Comparison of ENCODE assay signal across 8 cellular contexts in the genomic region with DNA sequence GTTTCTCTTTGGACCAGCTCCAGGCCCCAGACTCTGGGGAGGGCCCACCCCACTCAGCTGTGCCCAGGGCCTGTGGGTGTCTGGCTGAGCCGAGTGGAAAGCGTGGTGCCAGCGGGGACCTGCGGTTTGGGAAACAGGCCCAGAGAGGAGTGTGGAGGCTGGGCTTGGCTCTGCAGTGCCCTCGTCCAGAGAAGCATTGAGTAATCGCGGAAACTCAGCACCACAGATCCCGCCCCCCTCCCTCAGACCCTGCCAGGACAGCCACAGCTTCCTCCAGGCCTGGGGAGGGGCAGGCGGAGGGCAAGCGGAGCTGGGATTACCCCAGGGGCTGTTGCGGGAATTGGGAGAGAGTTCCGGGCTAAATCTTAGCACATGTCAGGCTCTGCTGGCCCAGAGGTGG. TPM values are rescaled to one million over a fixed set of nuclear protein-coding genes. Genes with fewer than 3 reads are reported as not detected.
A peak's percentile ranks its signal among the peaks of the same experiment; 100 is the strongest.
DNase-seq lines count a peak whose midpoint lies in the region; ATAC-seq and TF ChIP-seq lines count a peak whose summit lies in the region.

No MANE protein-coding gene starts in this region.

- no peak for ATAC-seq in GM18502 (IDR thresholded peaks at IDR 0.05; ENCODE audit: poor library complexity, unreplicated experiment)
- no peak for ATAC-seq in GM19328 (IDR thresholded peaks at IDR 0.05; ENCODE audit: unreplicated experiment)

- H3K27ac Mint-ChIP-seq in HFFc6: peak overlapping the region; percentile 85
- H3K27ac Mint-ChIP-seq in activated T-helper 1 cell treated with anti-CD3 and anti-CD28 coated beads, Interleukin-12 subunit alpha, Interleukin-12 subunit beta, Interleukin-2, Interleukin-4 antibody, amounts not matched to agents 30 ng/mL and 10 ng/mL and 1 ng/mL, durations not matched to agents 14 hours and 24 hours and 36 hours: peak overlapping the region; percentile 65

- DNase-seq in HFFc6 (peak; percentile 66), cardiac septum (ENCODE audit: low spot score) (peak; percentile 92), putamen (ENCODE audit: low spot score) (peak; percentile 79), NCI-H748 treated with DMSO at 0.1 percent for 48 hours (lab: John Stamatoyannopoulos, UW) (no peak)
- no peak for DNase-seq in activated T-helper 1 cell treated with anti-CD3 and anti-CD28 coated beads, Interleukin-12 subunit alpha, Interleukin-12 subunit beta, Interleukin-2, Interleukin-4 antibody, amounts not matched to agents 30 ng/mL and 10 ng/mL and 1 ng/mL, durations not matched to agents 14 hours and 24 hours and 36 hours (ENCODE audit: low spot score)
- DNase-seq in stimulated activated naive CD4-positive, alpha-beta T cell treated with Interleukin-2 at 50 U/mL for 16 hours (lab: John Stamatoyannopoulos, UW): no peak

- peaks cover 3% of the 10 kb centered on the region; the same call in 1 of the 2 replicates for H3K27me3 Mint-ChIP-seq in HFFc6 (ENCODE audit: insufficient read depth)
- H3K27me3 Mint-ChIP-seq in activated T-helper 1 cell treated with anti-CD3 and anti-CD28 coated beads, Interleukin-12 subunit alpha, Interleukin-12 subunit beta, Interleukin-2, Interleukin-4 antibody, amounts not matched to agents 30 ng/mL and 10 ng/mL and 1 ng/mL, durations not matched to agents 14 hours and 24 hours and 36 hours (ENCODE audit: insufficient read depth): peaks cover 3% of the 10 kb centered on the region

- H3K4me3 Mint-ChIP-seq in HFFc6: no peak overlapping the region; the same call in 1 of the 2 replicates
- no peak overlapping the region for H3K4me3 Mint-ChIP-seq in activated T-helper 1 cell treated with anti-CD3 and anti-CD28 coated beads, Interleukin-12 subunit alpha, Interleukin-12 subunit beta, Interleukin-2, Interleukin-4 antibody, amounts not matched to agents 30 ng/mL and 10 ng/mL and 1 ng/mL, durations not matched to agents 14 hours and 24 hours and 36 hours

- intact Hi-C loops in activated T-helper 1 cell treated with anti-CD3 and anti-CD28 coated beads, Interleukin-12 subunit alpha, Interleukin-12 subunit beta, Interleukin-2, Interleukin-4 antibody, amounts not matched to agents 30 ng/mL and 10 ng/mL and 1 ng/mL, durations not matched to agents 14 hours and 24 hours and 36 hours (cut with micrococcal nuclease): no loop called here
- intact Hi-C loops in cardiac septum (cut with DNase I): loop anchor here (5.0 to 10.0 kb wide), 3 partner anchors 140 to 298 kb away; no protein-coding TSS in a partner anchor

- no peak for TF ChIP-seq CTCF in HFFc6 (IDR thresholded peaks at IDR 0.05)

- no peaks in the 10 kb centered on the region for H3K36me3 Mint-ChIP-seq in HFFc6 (ENCODE audit: low read depth)
- no peaks in the 10 kb centered on the region for H3K36me3 Mint-ChIP-seq in activated T-helper 1 cell treated with anti-CD3 and anti-CD28 coated beads, Interleukin-12 subunit alpha, Interleukin-12 subunit beta, Interleukin-2, Interleukin-4 antibody, amounts not matched to agents 30 ng/mL and 10 ng/mL and 1 ng/mL, durations not matched to agents 14 hours and 24 hours and 36 hours (ENCODE audit: low read depth)

- H3K4me1 Mint-ChIP-seq in HFFc6 (ENCODE audit: low read depth): peaks cover 10% of the 10 kb centered on the region
- peaks cover 6% of the 10 kb centered on the region for H3K4me1 Mint-ChIP-seq in activated T-helper 1 cell treated with anti-CD3 and anti-CD28 coated beads, Interleukin-12 subunit alpha, Interleukin-12 subunit beta, Interleukin-2, Interleukin-4 antibody, amounts not matched to agents 30 ng/mL and 10 ng/mL and 1 ng/mL, durations not matched to agents 14 hours and 24 hours and 36 hours (ENCODE audit: low read depth)

- no peaks in the 10 kb centered on the region for H3K9me3 Mint-ChIP-seq in HFFc6
- no peaks in the 10 kb centered on the region for H3K9me3 Mint-ChIP-seq in activated T-helper 1 cell treated with anti-CD3 and anti-CD28 coated beads, Interleukin-12 subunit alpha, Interleukin-12 subunit beta, Interleukin-2, Interleukin-4 antibody, amounts not matched to agents 30 ng/mL and 10 ng/mL and 1 ng/mL, durations not matched to agents 14 hours and 24 hours and 36 hours

RNA-seq across cellular contexts. Expression of a gene that starts 14.6 kb away (rescaled TPM):
- total RNA-seq in HFFc6 (2021; fragmentation: NEBNext Ultra II Directional; extraction: Animal tissue kit (Norgen Biotek cat#: 25700)): 10 to 100 TPM; 59.5 to 75.9 (median 67.7) TPM
- total RNA-seq in activated T-helper 1 cell treated with anti-CD3 and anti-CD28 coated beads, Interleukin-12 subunit alpha, Interleukin-12 subunit beta, Interleukin-2, Interleukin-4 antibody, amounts not matched to agents 30 ng/mL and 10 ng/mL and 1 ng/mL, durations not matched to agents 14 hours and 24 hours and 36 hours: 72.7 and 74.2 TPM in 2 replicates
- total RNA-seq in cardiac septum: 49.9 TPM

RNA-seq across cellular contexts. Expression of a gene that starts 51.4 kb away (rescaled TPM):
- 10 to 100 TPM in 1 of 6 experiments, 1 to 10 TPM in 5; 6.4 to 11.2 (median 6.9) TPM for total RNA-seq in HFFc6 (2021; fragmentation: NEBNext Ultra II Directional; extraction: Animal tissue kit (Norgen Biotek cat#: 25700))
- total RNA-seq in activated T-helper 1 cell treated with anti-CD3 and anti-CD28 coated beads, Interleukin-12 subunit alpha, Interleukin-12 subunit beta, Interleukin-2, Interleukin-4 antibody, amounts not matched to agents 30 ng/mL and 10 ng/mL and 1 ng/mL, durations not matched to agents 14 hours and 24 hours and 36 hours: 1.7 and 2.5 TPM in 2 replicates
- total RNA-seq in cardiac septum: 4.8 TPM

Comparison
In these comparisons a context has a peak if more than half of its experiments do, and no peak if none do; other contexts are left out.
1. DNase-seq: peak in HFFc6 (single experiment), cardiac septum (single experiment) and putamen (single experiment); none in activated T-helper 1 cell treated with anti-CD3 and anti-CD28 coated beads, Interleukin-12 subunit alpha, Interleukin-12 subunit beta, Interleukin-2, Interleukin-4 antibody, amounts not matched to agents 30 ng/mL and 10 ng/mL and 1 ng/mL, durations not matched to agents 14 hours and 24 hours and 36 hours (single experiment), stimulated activated naive CD4-positive, alpha-beta T cell treated with Interleukin-2 at 50 U/mL for 16 hours (single experiment) and NCI-H748 treated with DMSO at 0.1 percent for 48 hours (single experiment).